9 cellular contexts compared by ENCODE assay signal in genomic region chr20:41003143-41003932, GRCh38. TPM values are rescaled to one million over a fixed set of nuclear protein-coding genes. Genes with fewer than 3 reads are reported as not detected.
DNase-seq lines count a peak whose midpoint lies in the region; ATAC-seq and TF ChIP-seq lines count a peak whose summit lies in the region.
"Had no signal": no experiment of that assay in that cellular context is flagged by ENCODE, and none has a peak within 500 bp of the region (broad histone marks: within the 10 kb centered on the region; RNA-seq: fewer than 3 reads in every experiment).

No MANE protein-coding gene starts in this region.

- no peak for ATAC-seq in HG03342 (IDR thresholded peaks at IDR 0.05; ENCODE audit: unreplicated experiment)

- H3K4me1 ChIP-seq in esophagus (ENCODE audit: control insufficient read depth in 2 of 2, insufficient read depth in 2 of 2, low read length in 1 of 2) (peaks cover 4 to 20% of the 10 kb centered on the region in 2 donors), neutrophil (ENCODE audit: control insufficient read depth in 1 of 2, insufficient read depth in 1 of 2, low read depth in 1 of 2, low read length in 1 of 2) (peaks cover 12 to 17% of the 10 kb centered on the region in 2 experiments), suprapubic skin (peaks cover 51% of the 10 kb centered on the region)

- H3K36me3 ChIP-seq in esophagus (ENCODE audit: control insufficient read depth in 2 of 2, insufficient read depth in 2 of 2, low read length in 1 of 2) (no peaks in the 10 kb centered on the region), neutrophil (no peaks in the 10 kb centered on the region), suprapubic skin (no peaks in the 10 kb centered on the region)

- DNase-seq in DMS79 treated with DMSO at 0.1 percent for 48 hours (lab: John Stamatoyannopoulos, UW): peak; percentile 2
- DNase-seq in DMS79 (lab: John Stamatoyannopoulos, UW): no peak
- DNase-seq in NOMO-1 treated with dmso at 0.1 percent for 144 hours (lab: John Stamatoyannopoulos, UW; ENCODE audit: unreplicated experiment): peak; percentile 86
- peak; percentile 31 to 59 for DNase-seq in activated CD8-positive, alpha-beta memory T cell treated with anti-CD3 and anti-CD28 coated beads for 4 hours (ENCODE audit: low read depth in 2 of 2)
- DNase-seq in suprapubic skin (ENCODE audit: low spot score in 2 of 2): peak; percentile 90

- H3K27me3 ChIP-seq in esophagus (ENCODE audit: control insufficient read depth in 1 of 2, insufficient read depth in 2 of 2, low read length in 2 of 2) (no peaks in the 10 kb centered on the region), neutrophil (no peaks in the 10 kb centered on the region), suprapubic skin (no peaks in the 10 kb centered on the region)

- WGBS in esophagus, 2 donors: 24 to 26% methylated on average over 12 of the region's 12 CpGs
- 38% methylated on average over 12 of the region's 12 CpGs for WGBS in suprapubic skin

- H3K9me3 ChIP-seq in esophagus (ENCODE audit: control insufficient read depth in 2 of 2, insufficient read depth in 1 of 2, low read depth in 1 of 2, low read length in 1 of 2) (no peaks in the 10 kb centered on the region), neutrophil (no peaks in the 10 kb centered on the region), suprapubic skin (no peaks in the 10 kb centered on the region)

- TF ChIP-seq CTCF in neutrophil (IDR thresholded peaks at IDR 0.05) (no peak), suprapubic skin (IDR thresholded peaks at IDR 0.05) (no peak)

- H3K4me3 ChIP-seq in esophagus (ENCODE audit: low read depth in 1 of 2, low read length in 2 of 2) (no peak overlapping the region), neutrophil (ENCODE audit: low read depth in 1 of 2, low read length in 1 of 2) (no peak overlapping the region), suprapubic skin (peak overlapping the region; percentile 28)

- no peak for TF ChIP-seq EP300 in suprapubic skin (IDR thresholded peaks at IDR 0.05)

- peak overlapping the region; percentile 92 to 99 for H3K27ac ChIP-seq in esophagus (ENCODE audit: low read depth in 2 of 2, low read length in 1 of 2)
- H3K27ac ChIP-seq in neutrophil: peak overlapping the region; percentile 55
- peak overlapping the region; percentile 93 for H3K27ac ChIP-seq in suprapubic skin
- H3K27ac ChIP-seq: 22Rv1 had no signal

- no peak for TF ChIP-seq POLR2A in suprapubic skin (IDR thresholded peaks at IDR 0.05)

RNA-seq across cellular contexts. Expression of gene TOP1, which starts 25.3 kb away (rescaled TPM):
- polyA plus RNA-seq in esophagus: 10 to 100 TPM; 25.7 to 27.0 TPM
- total RNA-seq in suprapubic skin: 10 to 100 TPM; 25.8 to 32.6 (median 32.0) TPM
